ENCODE assay signal across 8 cellular contexts in the genomic region with DNA sequence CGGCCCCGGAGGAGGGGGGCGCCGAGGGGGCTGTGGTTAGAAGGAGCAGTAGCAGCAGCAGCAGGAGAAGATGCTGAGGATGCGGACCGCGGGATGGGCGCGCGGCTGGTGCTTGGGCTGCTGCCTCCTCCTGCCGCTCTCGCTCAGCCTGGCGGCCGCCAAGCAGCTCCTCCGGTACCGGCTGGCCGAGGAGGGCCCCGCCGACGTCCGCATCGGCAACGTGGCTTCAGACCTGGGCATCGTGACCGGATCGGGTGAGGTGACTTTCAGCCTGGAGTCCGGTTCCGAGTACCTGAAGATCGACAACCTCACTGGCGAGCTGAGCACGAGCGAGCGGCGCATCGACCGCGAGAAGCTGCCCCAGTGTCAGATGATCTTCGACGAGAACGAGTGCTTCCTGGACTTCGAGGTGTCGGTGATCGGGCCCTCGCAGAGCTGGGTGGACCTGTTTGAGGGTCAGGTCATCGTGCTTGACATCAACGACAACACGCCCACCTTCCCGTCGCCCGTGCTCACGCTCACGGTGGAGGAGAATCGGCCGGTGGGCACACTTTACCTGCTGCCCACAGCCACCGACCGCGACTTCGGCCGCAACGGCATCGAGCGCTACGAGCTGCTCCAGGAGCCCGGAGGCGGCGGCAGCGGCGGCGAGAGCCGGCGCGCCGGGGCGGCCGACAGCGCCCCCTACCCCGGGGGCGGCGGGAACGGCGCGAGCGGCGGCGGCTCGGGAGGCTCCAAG. TPM values are rescaled to one million over a fixed set of nuclear protein-coding genes. Genes with fewer than 3 reads are reported as not detected.
A peak's percentile ranks its signal among the peaks of the same experiment; 100 is the strongest.
DNase-seq lines count a peak whose midpoint lies in the region; ATAC-seq, FAIRE-seq and TF ChIP-seq lines count a peak whose summit lies in the region.

No MANE protein-coding gene starts in this region.

- H3K36me3 ChIP-seq in body of pancreas (replicated peaks in 1 of 2; ENCODE audit: insufficient read depth in 1 of 2, low read depth in 2 of 2) (no peaks in the 10 kb centered on the region), small intestine (ENCODE audit: control insufficient read depth in 2 of 2, insufficient read depth in 2 of 2, low read length in 2 of 2) (no peaks in the 10 kb centered on the region)

- peak; percentile 20 for DNase-seq in H4 (ENCODE audit: low spot score)
- DNase-seq in body of pancreas = peak in 3 of 4 donors; percentile 31 to 42 (median 40)
- DNase-seq in small intestine = peak; percentile 42
- no peak for DNase-seq in cerebellum (ENCODE audit: low spot score)

- TF ChIP-seq POLR2A in body of pancreas (IDR thresholded peaks at IDR 0.05) = no peak

- WGBS in body of pancreas, 2 donors = 2 to 6% methylated on average over 20 to 65 of the region's 86 CpGs
- WGBS in small intestine, 3 donors = 2 to 7% (median 5%) methylated on average over 72 to 86 of the region's 86 CpGs

- H3K4me3 ChIP-seq in body of pancreas = no peak overlapping the region
- peak overlapping the region; percentile 86 for H3K4me3 ChIP-seq in iPS-18c (ENCODE audit: insufficient read depth, low read depth, low read length)
- H3K4me3 ChIP-seq in small intestine (ENCODE audit: low read depth in 1 of 2, low read length in 2 of 2) = peak overlapping the region; percentile 23 to 58

- H3K27me3 ChIP-seq in body of pancreas (peaks cover 0 to 35% of the 10 kb centered on the region in 2 donors), small intestine (ENCODE audit: control insufficient read depth in 2 of 2, insufficient read depth in 2 of 2, low read length in 2 of 2) (peaks cover 0 to 18% of the 10 kb centered on the region in 2 donors)

- no peak for FAIRE-seq in small intestine (lab: Jason Lieb, UNC)

- TF ChIP-seq CTCF in 22Rv1 (IDR thresholded peaks at IDR 0.05) = peak; percentile 32
- TF ChIP-seq CTCF in body of pancreas (IDR thresholded peaks at IDR 0.05) = peak in 4 of 7 experiments; percentile 42 to 63 (median 54)

- H3K9me3 ChIP-seq in body of pancreas (no peaks in the 10 kb centered on the region), iPS-18c (ENCODE audit: control insufficient read depth, insufficient read depth, low read length) (no peaks in the 10 kb centered on the region), small intestine (ENCODE audit: control insufficient read depth, low read depth) (no peaks in the 10 kb centered on the region)

- ATAC-seq in body of pancreas (peak; percentile 75), GM19452 (IDR thresholded peaks at IDR 0.05; ENCODE audit: unreplicated experiment) (no peak), GM18868 (IDR thresholded peaks at IDR 0.05; ENCODE audit: unreplicated experiment) (no peak)

- intact Hi-C loops in body of pancreas (cut with DNase I) = no loop called here

- peaks cover 52% of the 10 kb centered on the region for H3K4me1 ChIP-seq in body of pancreas
- H3K4me1 ChIP-seq in small intestine (ENCODE audit: control insufficient read depth in 2 of 2, insufficient read depth in 1 of 2, low read depth in 1 of 2, low read length in 1 of 2) = no peaks in the 10 kb centered on the region

- H3K27ac ChIP-seq in 22Rv1 (peak overlapping the region; percentile 97), body of pancreas (no peak overlapping the region), small intestine (ENCODE audit: low read depth in 1 of 2, low read length in 1 of 2) (peak overlapping the region in 1 of 2 donors; percentile 32)

RNA-seq across cellular contexts. Expression of a gene that starts 1.4 kb away (rescaled TPM):
- 34.0 and 38.8 TPM in 2 replicates for total RNA-seq in H4 (2014; rRNA removed; shearing (Covaris generic))
- 1 to 10 TPM; 2.6 to 3.3 TPM for total RNA-seq in body of pancreas
- polyA plus RNA-seq in small intestine = 1 to 10 TPM in 1 of 3 donors, under 1 TPM in 2; under 0.01 to 1.9 (median 0.54) TPM
- 92.5 TPM for total RNA-seq in cerebellum

Comparison
In these comparisons a context has a peak if more than half of its experiments do, and no peak if none do; other contexts are left out.
1. H3K4me3 ChIP-seq: peak in iPS-18c (single experiment) and small intestine (2 of 2); none in body of pancreas (0 of 2).